1 cellular context compared by ENCODE assay signal in the genomic region with DNA sequence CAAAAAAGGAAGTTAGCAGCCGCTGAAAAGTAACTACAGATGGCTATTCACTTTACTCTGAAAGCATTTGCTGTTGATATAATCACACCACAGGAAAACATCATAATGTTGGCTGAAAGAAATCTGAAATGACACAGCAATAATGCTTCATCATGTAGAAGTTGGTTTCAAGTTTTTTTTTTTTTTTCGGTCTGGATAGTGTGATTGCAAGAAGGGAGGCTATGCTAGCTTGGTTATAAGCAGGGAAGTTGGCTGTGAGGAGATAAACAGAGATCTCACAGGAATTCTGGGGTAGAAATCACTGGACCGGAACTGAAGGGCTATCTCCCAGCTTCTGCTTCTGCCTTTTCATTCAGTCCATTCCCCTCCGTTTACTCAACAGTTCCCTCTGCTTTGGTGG.
TF ChIP-seq lines count a peak whose summit lies in the region.

No MANE protein-coding gene starts in this region.

TF ChIP-seq in K562, 482 proteins besides CTCF, POLR2A, EP300 and RAD21 (continued from another document and continues in another):
- TF ChIP-seq, protein P1, sequence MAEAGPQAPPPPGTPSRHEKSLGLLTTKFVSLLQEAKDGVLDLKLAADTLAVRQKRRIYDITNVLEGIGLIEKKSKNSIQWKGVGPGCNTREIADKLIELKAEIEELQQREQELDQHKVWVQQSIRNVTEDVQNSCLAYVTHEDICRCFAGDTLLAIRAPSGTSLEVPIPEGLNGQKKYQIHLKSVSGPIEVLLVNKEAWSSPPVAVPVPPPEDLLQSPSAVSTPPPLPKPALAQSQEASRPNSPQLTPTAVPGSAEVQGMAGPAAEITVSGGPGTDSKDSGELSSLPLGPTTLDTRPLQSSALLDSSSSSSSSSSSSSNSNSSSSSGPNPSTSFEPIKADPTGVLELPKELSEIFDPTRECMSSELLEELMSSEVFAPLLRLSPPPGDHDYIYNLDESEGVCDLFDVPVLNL (CRISPR knock-in tag; IDR thresholded peaks at IDR 0.05; ENCODE audit: low read depth) = no peak
- no peak for TF ChIP-seq POU5F1 (IDR thresholded peaks at IDR 0.05; ENCODE audit: borderline replicate concordance, low read depth, low read length, partially characterized antibody)
- no peak for TF ChIP-seq PTBP1 (IDR thresholded peaks at IDR 0.05; ENCODE audit: low read depth, low read length)
- TF ChIP-seq POLR2AphosphoS5 (IDR thresholded peaks at IDR 0.05; ENCODE audit: control insufficient read depth, insufficient read depth, low read depth, low read length) = peak; percentile 64
- TF ChIP-seq, protein P2, sequence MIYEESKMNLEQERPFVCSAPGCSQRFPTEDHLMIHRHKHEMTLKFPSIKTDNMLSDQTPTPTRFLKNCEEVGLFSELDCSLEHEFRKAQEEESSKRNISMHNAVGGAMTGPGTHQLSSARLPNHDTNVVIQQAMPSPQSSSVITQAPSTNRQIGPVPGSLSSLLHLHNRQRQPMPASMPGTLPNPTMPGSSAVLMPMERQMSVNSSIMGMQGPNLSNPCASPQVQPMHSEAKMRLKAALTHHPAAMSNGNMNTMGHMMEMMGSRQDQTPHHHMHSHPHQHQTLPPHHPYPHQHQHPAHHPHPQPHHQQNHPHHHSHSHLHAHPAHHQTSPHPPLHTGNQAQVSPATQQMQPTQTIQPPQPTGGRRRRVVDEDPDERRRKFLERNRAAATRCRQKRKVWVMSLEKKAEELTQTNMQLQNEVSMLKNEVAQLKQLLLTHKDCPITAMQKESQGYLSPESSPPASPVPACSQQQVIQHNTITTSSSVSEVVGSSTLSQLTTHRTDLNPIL (CRISPR knock-in tag; IDR thresholded peaks at IDR 0.05) = no peak
- TF ChIP-seq, protein P3, sequence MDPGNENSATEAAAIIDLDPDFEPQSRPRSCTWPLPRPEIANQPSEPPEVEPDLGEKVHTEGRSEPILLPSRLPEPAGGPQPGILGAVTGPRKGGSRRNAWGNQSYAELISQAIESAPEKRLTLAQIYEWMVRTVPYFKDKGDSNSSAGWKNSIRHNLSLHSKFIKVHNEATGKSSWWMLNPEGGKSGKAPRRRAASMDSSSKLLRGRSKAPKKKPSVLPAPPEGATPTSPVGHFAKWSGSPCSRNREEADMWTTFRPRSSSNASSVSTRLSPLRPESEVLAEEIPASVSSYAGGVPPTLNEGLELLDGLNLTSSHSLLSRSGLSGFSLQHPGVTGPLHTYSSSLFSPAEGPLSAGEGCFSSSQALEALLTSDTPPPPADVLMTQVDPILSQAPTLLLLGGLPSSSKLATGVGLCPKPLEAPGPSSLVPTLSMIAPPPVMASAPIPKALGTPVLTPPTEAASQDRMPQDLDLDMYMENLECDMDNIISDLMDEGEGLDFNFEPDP (CRISPR knock-in tag; IDR thresholded peaks at IDR 0.05) = no peak
- 0 out of 2 replicates have a peak, but pooled peaks have one; percentile 35 for TF ChIP-seq ZNF175 (CRISPR knock-in tag; IDR thresholded peaks at IDR 0.05; ENCODE audit: low read depth)
- TF ChIP-seq NUFIP1 (IDR thresholded peaks at IDR 0.05; ENCODE audit: partially characterized antibody) = no peak
- TF ChIP-seq XRCC5 (IDR thresholded peaks at IDR 0.05; ENCODE audit: low read depth, low read length) = no peak
- TF ChIP-seq MED1 (CRISPR knock-in tag; IDR thresholded peaks at IDR 0.05; ENCODE audit: borderline replicate concordance) = no peak
- TF ChIP-seq MXI1 (IDR thresholded peaks at IDR 0.05; ENCODE audit: low read depth, low read length) = no peak
- TF ChIP-seq, protein P4, sequence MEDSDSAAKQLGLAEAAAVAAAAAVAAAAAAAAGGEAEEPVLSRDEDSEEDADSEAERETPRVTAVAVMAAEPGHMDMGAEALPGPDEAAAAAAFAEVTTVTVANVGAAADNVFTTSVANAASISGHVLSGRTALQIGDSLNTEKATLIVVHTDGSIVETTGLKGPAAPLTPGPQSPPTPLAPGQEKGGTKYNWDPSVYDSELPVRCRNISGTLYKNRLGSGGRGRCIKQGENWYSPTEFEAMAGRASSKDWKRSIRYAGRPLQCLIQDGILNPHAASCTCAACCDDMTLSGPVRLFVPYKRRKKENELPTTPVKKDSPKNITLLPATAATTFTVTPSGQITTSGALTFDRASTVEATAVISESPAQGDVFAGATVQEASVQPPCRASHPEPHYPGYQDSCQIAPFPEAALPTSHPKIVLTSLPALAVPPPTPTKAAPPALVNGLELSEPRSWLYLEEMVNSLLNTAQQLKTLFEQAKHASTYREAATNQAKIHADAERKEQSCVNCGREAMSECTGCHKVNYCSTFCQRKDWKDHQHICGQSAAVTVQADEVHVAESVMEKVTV (CRISPR knock-in tag; IDR thresholded peaks at IDR 0.05) = no peak
- no peak for TF ChIP-seq ZNF551 (CRISPR knock-in tag; IDR thresholded peaks at IDR 0.05)
- 0 out of 4 replicates have a peak, but pooled peaks of 1 of the 2 experiments have one; percentile 11 for TF ChIP-seq NRF1 (conservative IDR thresholded peaks at IDR 0.05 in 1 of 2, IDR thresholded peaks at IDR 0.05 in 1 of 2)
- TF ChIP-seq, protein P5, sequence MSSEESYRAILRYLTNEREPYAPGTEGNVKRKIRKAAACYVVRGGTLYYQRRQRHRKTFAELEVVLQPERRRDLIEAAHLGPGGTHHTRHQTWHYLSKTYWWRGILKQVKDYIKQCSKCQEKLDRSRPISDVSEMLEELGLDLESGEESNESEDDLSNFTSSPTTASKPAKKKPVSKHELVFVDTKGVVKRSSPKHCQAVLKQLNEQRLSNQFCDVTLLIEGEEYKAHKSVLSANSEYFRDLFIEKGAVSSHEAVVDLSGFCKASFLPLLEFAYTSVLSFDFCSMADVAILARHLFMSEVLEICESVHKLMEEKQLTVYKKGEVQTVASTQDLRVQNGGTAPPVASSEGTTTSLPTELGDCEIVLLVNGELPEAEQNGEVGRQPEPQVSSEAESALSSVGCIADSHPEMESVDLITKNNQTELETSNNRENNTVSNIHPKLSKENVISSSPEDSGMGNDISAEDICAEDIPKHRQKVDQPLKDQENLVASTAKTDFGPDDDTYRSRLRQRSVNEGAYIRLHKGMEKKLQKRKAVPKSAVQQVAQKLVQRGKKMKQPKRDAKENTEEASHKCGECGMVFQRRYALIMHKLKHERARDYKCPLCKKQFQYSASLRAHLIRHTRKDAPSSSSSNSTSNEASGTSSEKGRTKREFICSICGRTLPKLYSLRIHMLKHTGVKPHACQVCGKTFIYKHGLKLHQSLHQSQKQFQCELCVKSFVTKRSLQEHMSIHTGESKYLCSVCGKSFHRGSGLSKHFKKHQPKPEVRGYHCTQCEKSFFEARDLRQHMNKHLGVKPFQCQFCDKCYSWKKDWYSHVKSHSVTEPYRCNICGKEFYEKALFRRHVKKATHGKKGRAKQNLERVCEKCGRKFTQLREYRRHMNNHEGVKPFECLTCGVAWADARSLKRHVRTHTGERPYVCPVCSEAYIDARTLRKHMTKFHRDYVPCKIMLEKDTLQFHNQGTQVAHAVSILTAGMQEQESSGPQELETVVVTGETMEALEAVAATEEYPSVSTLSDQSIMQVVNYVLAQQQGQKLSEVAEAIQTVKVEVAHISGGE (CRISPR knock-in tag; IDR thresholded peaks at IDR 0.05) = peak in 1 of 3 experiments; percentile 61; a peak in 2 of 6 replicates
- TF ChIP-seq, protein P6, sequence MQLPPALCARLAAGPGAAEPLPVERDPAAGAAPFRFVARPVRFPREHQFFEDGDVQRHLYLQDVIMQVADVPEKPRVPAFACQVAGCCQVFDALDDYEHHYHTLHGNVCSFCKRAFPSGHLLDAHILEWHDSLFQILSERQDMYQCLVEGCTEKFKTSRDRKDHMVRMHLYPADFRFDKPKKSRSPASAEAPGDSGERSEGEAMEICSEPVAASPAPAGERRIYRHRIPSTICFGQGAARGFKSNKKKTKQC (CRISPR knock-in tag; IDR thresholded peaks at IDR 0.05) = no peak
- no peak for TF ChIP-seq KAT7 (CRISPR knock-in tag; IDR thresholded peaks at IDR 0.05; ENCODE audit: borderline replicate concordance)
- no peak for TF ChIP-seq ZNF695 (CRISPR knock-in tag; IDR thresholded peaks at IDR 0.05)
- no peak for TF ChIP-seq RFX1 (IDR thresholded peaks at IDR 0.05)
- no peak for TF ChIP-seq SREBF1 (IDR thresholded peaks at IDR 0.05; ENCODE audit: borderline replicate concordance, low read depth, low read length)
- no peak for TF ChIP-seq MYNN (IDR thresholded peaks at IDR 0.05)
- no peak for TF ChIP-seq MYNN (CRISPR knock-in tag; IDR thresholded peaks at IDR 0.05)
- TF ChIP-seq KAT8 (IDR thresholded peaks at IDR 0.05; ENCODE audit: low read depth) = no peak
- TF ChIP-seq TCF3 (CRISPR knock-in tag; IDR thresholded peaks at IDR 0.05) = peak; percentile 88
- TF ChIP-seq ZNF232 (CRISPR knock-in tag; IDR thresholded peaks at IDR 0.05) = no peak
- peak; percentile 35; the same call in 1 of the 2 replicates for TF ChIP-seq CXXC5 (CRISPR knock-in tag; IDR thresholded peaks at IDR 0.05)
- TF ChIP-seq, protein P7, sequence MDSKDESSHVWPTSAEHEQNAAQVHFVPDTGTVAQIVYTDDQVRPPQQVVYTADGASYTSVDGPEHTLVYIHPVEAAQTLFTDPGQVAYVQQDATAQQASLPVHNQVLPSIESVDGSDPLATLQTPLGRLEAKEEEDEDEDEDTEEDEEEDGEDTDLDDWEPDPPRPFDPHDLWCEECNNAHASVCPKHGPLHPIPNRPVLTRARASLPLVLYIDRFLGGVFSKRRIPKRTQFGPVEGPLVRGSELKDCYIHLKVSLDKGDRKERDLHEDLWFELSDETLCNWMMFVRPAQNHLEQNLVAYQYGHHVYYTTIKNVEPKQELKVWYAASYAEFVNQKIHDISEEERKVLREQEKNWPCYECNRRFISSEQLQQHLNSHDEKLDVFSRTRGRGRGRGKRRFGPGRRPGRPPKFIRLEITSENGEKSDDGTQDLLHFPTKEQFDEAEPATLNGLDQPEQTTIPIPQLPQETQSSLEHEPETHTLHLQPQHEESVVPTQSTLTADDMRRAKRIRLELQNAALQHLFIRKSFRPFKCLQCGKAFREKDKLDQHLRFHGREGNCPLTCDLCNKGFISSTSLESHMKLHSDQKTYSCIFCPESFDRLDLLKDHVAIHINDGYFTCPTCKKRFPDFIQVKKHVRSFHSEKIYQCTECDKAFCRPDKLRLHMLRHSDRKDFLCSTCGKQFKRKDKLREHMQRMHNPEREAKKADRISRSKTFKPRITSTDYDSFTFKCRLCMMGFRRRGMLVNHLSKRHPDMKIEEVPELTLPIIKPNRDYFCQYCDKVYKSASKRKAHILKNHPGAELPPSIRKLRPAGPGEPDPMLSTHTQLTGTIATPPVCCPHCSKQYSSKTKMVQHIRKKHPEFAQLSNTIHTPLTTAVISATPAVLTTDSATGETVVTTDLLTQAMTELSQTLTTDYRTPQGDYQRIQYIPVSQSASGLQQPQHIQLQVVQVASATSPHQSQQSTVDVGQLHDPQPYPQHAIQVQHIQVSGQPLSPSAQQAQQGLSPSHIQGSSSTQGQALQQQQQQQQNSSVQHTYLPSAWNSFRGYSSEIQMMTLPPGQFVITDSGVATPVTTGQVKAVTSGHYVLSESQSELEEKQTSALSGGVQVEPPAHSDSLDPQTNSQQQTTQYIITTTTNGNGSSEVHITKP (IDR thresholded peaks at IDR 0.05; ENCODE audit: partially characterized antibody) = peak; percentile 40
- TF ChIP-seq WHSC1 (IDR thresholded peaks at IDR 0.05; ENCODE audit: low read length) = no peak
- TF ChIP-seq, protein P8, sequence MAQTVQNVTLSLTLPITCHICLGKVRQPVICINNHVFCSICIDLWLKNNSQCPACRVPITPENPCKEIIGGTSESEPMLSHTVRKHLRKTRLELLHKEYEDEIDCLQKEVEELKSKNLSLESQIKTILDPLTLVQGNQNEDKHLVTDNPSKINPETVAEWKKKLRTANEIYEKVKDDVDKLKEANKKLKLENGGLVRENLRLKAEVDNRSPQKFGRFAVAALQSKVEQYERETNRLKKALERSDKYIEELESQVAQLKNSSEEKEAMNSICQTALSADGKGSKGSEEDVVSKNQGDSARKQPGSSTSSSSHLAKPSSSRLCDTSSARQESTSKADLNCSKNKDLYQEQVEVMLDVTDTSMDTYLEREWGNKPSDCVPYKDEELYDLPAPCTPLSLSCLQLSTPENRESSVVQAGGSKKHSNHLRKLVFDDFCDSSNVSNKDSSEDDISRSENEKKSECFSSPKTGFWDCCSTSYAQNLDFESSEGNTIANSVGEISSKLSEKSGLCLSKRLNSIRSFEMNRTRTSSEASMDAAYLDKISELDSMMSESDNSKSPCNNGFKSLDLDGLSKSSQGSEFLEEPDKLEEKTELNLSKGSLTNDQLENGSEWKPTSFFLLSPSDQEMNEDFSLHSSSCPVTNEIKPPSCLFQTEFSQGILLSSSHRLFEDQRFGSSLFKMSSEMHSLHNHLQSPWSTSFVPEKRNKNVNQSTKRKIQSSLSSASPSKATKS (CRISPR knock-in tag; IDR thresholded peaks at IDR 0.05) = no peak
- TF ChIP-seq SMAD1 (IDR thresholded peaks at IDR 0.05; ENCODE audit: low read depth, low read length, partially characterized antibody) = no peak
- TF ChIP-seq, protein P9, sequence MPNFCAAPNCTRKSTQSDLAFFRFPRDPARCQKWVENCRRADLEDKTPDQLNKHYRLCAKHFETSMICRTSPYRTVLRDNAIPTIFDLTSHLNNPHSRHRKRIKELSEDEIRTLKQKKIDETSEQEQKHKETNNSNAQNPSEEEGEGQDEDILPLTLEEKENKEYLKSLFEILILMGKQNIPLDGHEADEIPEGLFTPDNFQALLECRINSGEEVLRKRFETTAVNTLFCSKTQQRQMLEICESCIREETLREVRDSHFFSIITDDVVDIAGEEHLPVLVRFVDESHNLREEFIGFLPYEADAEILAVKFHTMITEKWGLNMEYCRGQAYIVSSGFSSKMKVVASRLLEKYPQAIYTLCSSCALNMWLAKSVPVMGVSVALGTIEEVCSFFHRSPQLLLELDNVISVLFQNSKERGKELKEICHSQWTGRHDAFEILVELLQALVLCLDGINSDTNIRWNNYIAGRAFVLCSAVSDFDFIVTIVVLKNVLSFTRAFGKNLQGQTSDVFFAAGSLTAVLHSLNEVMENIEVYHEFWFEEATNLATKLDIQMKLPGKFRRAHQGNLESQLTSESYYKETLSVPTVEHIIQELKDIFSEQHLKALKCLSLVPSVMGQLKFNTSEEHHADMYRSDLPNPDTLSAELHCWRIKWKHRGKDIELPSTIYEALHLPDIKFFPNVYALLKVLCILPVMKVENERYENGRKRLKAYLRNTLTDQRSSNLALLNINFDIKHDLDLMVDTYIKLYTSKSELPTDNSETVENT (CRISPR knock-in tag; IDR thresholded peaks at IDR 0.05) = no peak
- TF ChIP-seq, protein P10, sequence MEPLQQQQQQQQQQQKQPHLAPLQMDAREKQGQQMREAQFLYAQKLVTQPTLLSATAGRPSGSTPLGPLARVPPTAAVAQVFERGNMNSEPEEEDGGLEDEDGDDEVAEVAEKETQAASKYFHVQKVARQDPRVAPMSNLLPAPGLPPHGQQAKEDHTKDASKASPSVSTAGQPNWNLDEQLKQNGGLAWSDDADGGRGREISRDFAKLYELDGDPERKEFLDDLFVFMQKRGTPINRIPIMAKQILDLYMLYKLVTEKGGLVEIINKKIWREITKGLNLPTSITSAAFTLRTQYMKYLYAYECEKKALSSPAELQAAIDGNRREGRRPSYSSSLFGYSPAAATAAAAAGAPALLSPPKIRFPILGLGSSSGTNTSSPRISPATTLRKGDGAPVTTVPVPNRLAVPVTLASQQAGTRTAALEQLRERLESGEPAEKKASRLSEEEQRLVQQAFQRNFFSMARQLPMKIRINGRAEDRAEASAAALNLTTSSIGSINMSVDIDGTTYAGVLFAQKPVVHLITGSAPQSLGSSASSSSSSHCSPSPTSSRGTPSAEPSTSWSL (CRISPR knock-in tag; IDR thresholded peaks at IDR 0.05; ENCODE audit: borderline replicate concordance) = no peak
- TF ChIP-seq, protein P11, sequence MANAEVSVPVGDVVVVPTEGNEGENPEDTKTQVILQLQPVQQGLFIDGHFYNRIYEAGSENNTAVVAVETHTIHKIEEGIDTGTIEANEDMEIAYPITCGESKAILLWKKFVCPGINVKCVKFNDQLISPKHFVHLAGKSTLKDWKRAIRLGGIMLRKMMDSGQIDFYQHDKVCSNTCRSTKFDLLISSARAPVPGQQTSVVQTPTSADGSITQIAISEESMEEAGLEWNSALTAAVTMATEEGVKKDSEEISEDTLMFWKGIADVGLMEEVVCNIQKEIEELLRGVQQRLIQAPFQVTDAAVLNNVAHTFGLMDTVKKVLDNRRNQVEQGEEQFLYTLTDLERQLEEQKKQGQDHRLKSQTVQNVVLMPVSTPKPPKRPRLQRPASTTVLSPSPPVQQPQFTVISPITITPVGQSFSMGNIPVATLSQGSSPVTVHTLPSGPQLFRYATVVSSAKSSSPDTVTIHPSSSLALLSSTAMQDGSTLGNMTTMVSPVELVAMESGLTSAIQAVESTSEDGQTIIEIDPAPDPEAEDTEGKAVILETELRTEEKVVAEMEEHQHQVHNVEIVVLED (CRISPR knock-in tag; IDR thresholded peaks at IDR 0.05) = no peak
